2 cellular contexts compared by ENCODE assay signal in genomic region chr19:45547211-45547770, GRCh38.
TF ChIP-seq lines count a peak whose summit lies in the region.

No MANE protein-coding gene starts in this region.

TF ChIP-seq in A549, 52 proteins besides CTCF, POLR2A, EP300 and RAD21:
- TF ChIP-seq ELK1 (IDR thresholded peaks at IDR 0.05; ENCODE audit: low read depth, low read length) (no peak), SREBF2 (IDR thresholded peaks at IDR 0.05) (no peak), FOSL2 (IDR thresholded peaks at IDR 0.05) (no peak), FOSL2 (CRISPR knock-in tag; IDR thresholded peaks at IDR 0.05) (no peak), BCL3 (IDR thresholded peaks at IDR 0.05) (no peak), FOXS1 (CRISPR knock-in tag; IDR thresholded peaks at IDR 0.05) (no peak), ZFP36 (IDR thresholded peaks at IDR 0.05; ENCODE audit: borderline replicate concordance, partially characterized antibody) (no peak), ZNF302 (CRISPR knock-in tag; IDR thresholded peaks at IDR 0.05) (no peak), PBX3 (IDR thresholded peaks at IDR 0.05) (no peak), HDAC2 (IDR thresholded peaks at IDR 0.05) (no peak), ZC3H11A (IDR thresholded peaks at IDR 0.05) (no peak), RNF2 (IDR thresholded peaks at IDR 0.05; ENCODE audit: borderline replicate concordance, low read depth) (no peak), ESRRA (IDR thresholded peaks at IDR 0.05; ENCODE audit: borderline replicate concordance, low read length) (no peak), CHD2 (IDR thresholded peaks at IDR 0.05; ENCODE audit: low read length, partially characterized antibody) (no peak), MAX (IDR thresholded peaks at IDR 0.05) (no peak), HES2 (IDR thresholded peaks at IDR 0.05) (no peak), USF2 (IDR thresholded peaks at IDR 0.05) (no peak), BHLHE40 (IDR thresholded peaks at IDR 0.05; ENCODE audit: low read depth, low read length) (no peak), MAZ (IDR thresholded peaks at IDR 0.05; ENCODE audit: borderline replicate concordance, low read depth, low read length) (no peak), RCOR1 (IDR thresholded peaks at IDR 0.05; ENCODE audit: low read depth, low read length) (no peak)

TF ChIP-seq in GM12878, 131 proteins besides CTCF, POLR2A, EP300 and RAD21:
- TF ChIP-seq ZBTB40 (IDR thresholded peaks at IDR 0.05; ENCODE audit: borderline replicate concordance) (peak; percentile 27; the same call in 1 of the 2 replicates), ZBTB11 (CRISPR knock-in tag; IDR thresholded peaks at IDR 0.05) (no peak)
